Comparison of ENCODE assay signal across 10 cellular contexts in genomic region chr10:116470768-116471415, GRCh38. TPM values are rescaled to one million over a fixed set of nuclear protein-coding genes. Genes with fewer than 3 reads are reported as not detected.
DNase-seq lines count a peak whose midpoint lies in the region; TF ChIP-seq lines count a peak whose summit lies in the region.
"Had no signal": no experiment of that assay in that cellular context is flagged by ENCODE, and none has a peak within 500 bp of the region (broad histone marks: within the 10 kb centered on the region; RNA-seq: fewer than 3 reads in every experiment).

No MANE protein-coding gene starts in this region.

- CTCF ChIA-PET in CD8-positive, alpha-beta memory T cell (lab: Charles Lee): no interaction called here

- H3K4me1 Mint-ChIP-seq in CD8-positive, alpha-beta memory T cell: no peaks in the 10 kb centered on the region

- in situ Hi-C loops in HAP-1 (cut with MboI; ENCODE audit: low sequenced_read_pairs): loop anchor here (25.0 kb wide), 1 partner anchor 316 kb away; no protein-coding TSS in a partner anchor

- no peak overlapping the region for H3K27ac Mint-ChIP-seq in CD8-positive, alpha-beta memory T cell
- H3K27ac Mint-ChIP-seq: activated CD8-positive, alpha-beta T cell treated with anti-CD3 and anti-CD28 coated beads, Interleukin-2, amount 10 ng/mL, durations not matched to agents 7 days and 5 days had no signal

- H3K36me3 ChIP-seq in HAP-1 (replicated peaks): no peaks in the 10 kb centered on the region
- no peaks in the 10 kb centered on the region for H3K36me3 ChIP-seq in CD8-positive, alpha-beta memory T cell (ENCODE audit: insufficient read depth, low read length)

- H3K4me3 Mint-ChIP-seq in CD8-positive, alpha-beta memory T cell: no peak overlapping the region
- H3K4me3 Mint-ChIP-seq: activated CD8-positive, alpha-beta T cell treated with anti-CD3 and anti-CD28 coated beads, Interleukin-2, amount 10 ng/mL, durations not matched to agents 7 days and 5 days had no signal

- no peak overlapping the region for H3K27ac ChIP-seq in CD8-positive, alpha-beta memory T cell (ENCODE audit: low read depth, low read length)

- H3K4me3 ChIP-seq in AG10803 (ENCODE audit: low read length) (no peak overlapping the region), HAP-1 (no peak overlapping the region)
- no peak overlapping the region for H3K4me3 ChIP-seq in CD8-positive, alpha-beta memory T cell (ENCODE audit: low read length)

- peak; percentile 51; the same call in 1 of the 2 replicates for TF ChIP-seq CTCF in AG10803 (conservative IDR thresholded peaks at IDR 0.05; ENCODE audit: low read length)

- peak; percentile 8 for DNase-seq in AG10803 (ENCODE audit: low read depth)
- DNase-seq in HAP-1 (ENCODE audit: low spot score in 2 of 2): peak; percentile 15 to 56
- peak; percentile 4 for DNase-seq in RPMI7951 (ENCODE audit: low read depth)
- peak; percentile 3 for DNase-seq in iris pigment epithelial cell (ENCODE audit: low read depth)
- no peak for DNase-seq in NCI-H2196 treated with DMSO at 0.1 percent for 48 hours (lab: John Stamatoyannopoulos, UW; ENCODE audit: unreplicated experiment)
- no peak for DNase-seq in CD8-positive, alpha-beta memory T cell
- no peak for DNase-seq in NCI-H1092 treated with DMSO at 0.1 percent for 48 hours (lab: John Stamatoyannopoulos, UW)
- DNase-seq in epidermal melanocyte (ENCODE audit: insufficient read length, low spot score): no peak
- DNase-seq: activated CD8-positive, alpha-beta T cell treated with anti-CD3 and anti-CD28 coated beads, Interleukin-2, amount 10 ng/mL, durations not matched to agents 7 days and 5 days; retina had no signal

- no peaks in the 10 kb centered on the region for H3K36me3 Mint-ChIP-seq in CD8-positive, alpha-beta memory T cell

- no peaks in the 10 kb centered on the region; the same call in 1 of the 2 replicates for H3K27me3 ChIP-seq in HAP-1 (ENCODE audit: low read depth)
- no peaks in the 10 kb centered on the region for H3K27me3 ChIP-seq in CD8-positive, alpha-beta memory T cell (ENCODE audit: insufficient read depth, low read length, poor library complexity, severe bottlenecking)

- peaks cover 0 to 13% (median 2%) of the 10 kb centered on the region in 5 donors for H3K9me3 Mint-ChIP-seq in CD8-positive, alpha-beta memory T cell

- H3K9me3 ChIP-seq in HAP-1: no peaks in the 10 kb centered on the region
- H3K9me3 ChIP-seq in CD8-positive, alpha-beta memory T cell (ENCODE audit: low read length): no peaks in the 10 kb centered on the region

- POLR2A ChIA-PET in CD8-positive, alpha-beta memory T cell (lab: Charles Lee): no interaction called here

- no peaks in the 10 kb centered on the region for H3K4me1 ChIP-seq in HAP-1
- H3K4me1 ChIP-seq in CD8-positive, alpha-beta memory T cell (ENCODE audit: insufficient read depth, low read length): no peaks in the 10 kb centered on the region

- no peaks in the 10 kb centered on the region for H3K27me3 Mint-ChIP-seq in CD8-positive, alpha-beta memory T cell

RNA-seq across cellular contexts. Expression of gene PNLIPRP3, which starts 43.2 kb away (rescaled TPM):
- total RNA-seq in RPMI7951 (2014; rRNA removed; shearing (Covaris generic)): not detected in 2 replicates
- total RNA-seq in CD8-positive, alpha-beta memory T cell: not detected
- not detected for polyA plus RNA-seq in CD8-positive, alpha-beta memory T cell
- total RNA-seq: activated CD8-positive, alpha-beta T cell treated with anti-CD3 and anti-CD28 coated beads, Interleukin-2, amount 10 ng/mL, durations not matched to agents 7 days and 5 days had no signal

Comparison
In these comparisons a context has a peak if more than half of its experiments do, and no peak if none do; other contexts are left out.
1. DNase-seq: peak in AG10803 (single experiment), HAP-1 (2 of 2), RPMI7951 (single experiment) and iris pigment epithelial cell (single experiment); none in NCI-H2196 treated with DMSO at 0.1 percent for 48 hours (single experiment), CD8-positive, alpha-beta memory T cell (0 of 5), NCI-H1092 treated with DMSO at 0.1 percent for 48 hours (single experiment) and epidermal melanocyte (single experiment).